Comparison of ENCODE assay signal across 8 cellular contexts in genomic region chr3:129439817-129440647, GRCh38. TPM values are rescaled to one million over a fixed set of nuclear protein-coding genes. Genes with fewer than 3 reads are reported as not detected.
DNase-seq lines count a peak whose midpoint lies in the region; ATAC-seq and TF ChIP-seq lines count a peak whose summit lies in the region.

IFT122 (plus strand) TSS chr3:129440224; CDS start chr3:129440331, 107 bp downstream.
MBD4 (minus strand) TSS chr3:129439948; CDS start chr3:129439833, 115 bp downstream.

- H3K9me3 ChIP-seq in T-helper 17 cell (ENCODE audit: control insufficient read depth, low read length, poor library complexity, severe bottlenecking) (no peaks in the 10 kb centered on the region), upper lobe of right lung (no peaks in the 10 kb centered on the region)

- no peaks in the 10 kb centered on the region for H3K27me3 Mint-ChIP-seq in T-helper 17 cell

- DNase-seq in NCI-H1694 treated with DMSO at 0.1 percent for 48 hours (lab: John Stamatoyannopoulos, UW) (peak; percentile 98), T-helper 17 cell (peak; percentile 95 to 98 (median 98)), amygdala (lab: John Stamatoyannopoulos, UW) (peak; percentile 72 to 99 (median 95)), left cardiac atrium (peak; percentile 98), posterior vena cava (ENCODE audit: low spot score) (peak; percentile 99), upper lobe of right lung (peak; percentile 99)

- H3K4me1 Mint-ChIP-seq in T-helper 17 cell, result peaks cover 53% of the 10 kb centered on the region

- peaks cover 46% of the 10 kb centered on the region for H3K4me1 ChIP-seq in upper lobe of right lung

- H3K4me3 Mint-ChIP-seq in T-helper 17 cell, result peak within 1 kb of the TSS; percentile 93

- intact Hi-C loops in left cardiac atrium (cut with DNase I), result loop anchor here in 1 of 2 donors (10.0 kb wide), 1 partner anchor 55 kb away; no protein-coding TSS in a partner anchor
- intact Hi-C loops in posterior vena cava (cut with DNase I), result no loop called here
- intact Hi-C loops in upper lobe of right lung (cut with DNase I), result no loop called here

- H3K36me3 Mint-ChIP-seq in T-helper 17 cell (ENCODE audit: low read depth), result no peaks in the 10 kb centered on the region

- TF ChIP-seq CTCF in upper lobe of right lung (IDR thresholded peaks at IDR 0.05), result no peak

- peak within 1 kb of the TSS; percentile 94 for H3K27ac ChIP-seq in upper lobe of right lung

- peak within 1 kb of the TSS; percentile 95 for H3K27ac Mint-ChIP-seq in T-helper 17 cell

- H3K36me3 ChIP-seq in upper lobe of right lung, result peaks cover 27% of the 10 kb centered on the region

- H3K27me3 ChIP-seq in upper lobe of right lung, result no peaks in the 10 kb centered on the region

- peak; percentile 91 for TF ChIP-seq POLR2A in GM15510 (IDR thresholded peaks at IDR 0.05; ENCODE audit: borderline replicate concordance, extremely low read depth, insufficient read length)

- H3K4me3 ChIP-seq in upper lobe of right lung, result peak within 1 kb of the TSS; percentile 89

- ATAC-seq in HG02885 (IDR thresholded peaks at IDR 0.05; ENCODE audit: poor library complexity, unreplicated experiment) (peak; percentile 84), T-helper 17 cell (peak; percentile 89), left cardiac atrium (peak; percentile 94 to 96), upper lobe of right lung (peak; percentile 97)

RNA-seq across cellular contexts. Expression of gene IFT122, which starts in this region (rescaled TPM):
- 10 to 100 TPM; 20.1 to 22.8 TPM for total RNA-seq in T-helper 17 cell
- 10 to 100 TPM; 20.2 to 43.4 TPM for total RNA-seq in left cardiac atrium
- 10 to 100 TPM; 22.0 to 22.5 TPM for total RNA-seq in posterior vena cava
- total RNA-seq in upper lobe of right lung, result 26.5 TPM

RNA-seq across cellular contexts. Expression of gene MBD4, which starts in this region (rescaled TPM):
- total RNA-seq in T-helper 17 cell (10 to 100 TPM; 44.7 to 49.4 TPM), left cardiac atrium (10 to 100 TPM; 18.7 to 48.9 TPM), posterior vena cava (10 to 100 TPM; 23.1 to 24.9 TPM), upper lobe of right lung (36.4 TPM)

Comparison
In these comparisons a context has a peak if more than half of its experiments do, and no peak if none do; other contexts are left out.
1. Peak in every context shown above with its lines: DNase-seq, ATAC-seq, H3K4me3 ChIP-seq and H3K27ac ChIP-seq.